1 cellular context compared by ENCODE assay signal in the genomic region with DNA sequence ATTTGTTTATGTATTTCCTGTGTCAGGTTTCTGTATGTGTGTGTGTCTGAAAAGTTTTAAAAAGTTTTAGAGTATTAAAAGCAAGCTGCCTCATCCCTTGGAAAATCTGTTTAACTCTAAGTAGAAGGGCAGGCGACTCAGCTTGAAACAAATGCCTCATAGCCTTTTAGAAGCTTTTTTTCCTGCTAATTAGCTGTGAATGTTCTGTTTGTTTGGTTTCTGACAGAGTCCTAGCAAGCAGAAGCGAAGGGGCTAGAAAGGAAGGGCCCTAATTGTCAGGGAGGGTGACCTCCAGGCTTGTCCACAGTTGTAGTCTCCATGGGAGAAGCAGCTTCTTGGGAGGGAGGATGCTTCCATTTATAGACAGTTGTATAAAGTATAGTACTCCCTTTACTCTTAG.
TF ChIP-seq lines count a peak whose summit lies in the region.

No MANE protein-coding gene starts in this region.

TF ChIP-seq in WTC11, 78 proteins besides CTCF, POLR2A, EP300 and RAD21 (continued from another document):
- TF ChIP-seq ELF4 (CRISPR knock-in tag; IDR thresholded peaks at IDR 0.05; ENCODE audit: low read depth), result no peak
- TF ChIP-seq, protein P1, sequence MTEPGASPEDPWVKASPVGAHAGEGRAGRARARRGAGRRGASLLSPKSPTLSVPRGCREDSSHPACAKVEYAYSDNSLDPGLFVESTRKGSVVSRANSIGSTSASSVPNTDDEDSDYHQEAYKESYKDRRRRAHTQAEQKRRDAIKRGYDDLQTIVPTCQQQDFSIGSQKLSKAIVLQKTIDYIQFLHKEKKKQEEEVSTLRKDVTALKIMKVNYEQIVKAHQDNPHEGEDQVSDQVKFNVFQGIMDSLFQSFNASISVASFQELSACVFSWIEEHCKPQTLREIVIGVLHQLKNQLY (CRISPR knock-in tag; IDR thresholded peaks at IDR 0.05), result no peak
- no peak for TF ChIP-seq CREM (CRISPR knock-in tag; IDR thresholded peaks at IDR 0.05)
- no peak for TF ChIP-seq MXD4 (CRISPR knock-in tag; IDR thresholded peaks at IDR 0.05; ENCODE audit: borderline replicate concordance)
- TF ChIP-seq RORB (CRISPR knock-in tag; IDR thresholded peaks at IDR 0.05), result no peak
- TF ChIP-seq ZNF396 (CRISPR knock-in tag; IDR thresholded peaks at IDR 0.05; ENCODE audit: borderline replicate concordance), result no peak
- no peak for TF ChIP-seq ZNF423 (CRISPR knock-in tag; IDR thresholded peaks at IDR 0.05)
- TF ChIP-seq, protein P2, sequence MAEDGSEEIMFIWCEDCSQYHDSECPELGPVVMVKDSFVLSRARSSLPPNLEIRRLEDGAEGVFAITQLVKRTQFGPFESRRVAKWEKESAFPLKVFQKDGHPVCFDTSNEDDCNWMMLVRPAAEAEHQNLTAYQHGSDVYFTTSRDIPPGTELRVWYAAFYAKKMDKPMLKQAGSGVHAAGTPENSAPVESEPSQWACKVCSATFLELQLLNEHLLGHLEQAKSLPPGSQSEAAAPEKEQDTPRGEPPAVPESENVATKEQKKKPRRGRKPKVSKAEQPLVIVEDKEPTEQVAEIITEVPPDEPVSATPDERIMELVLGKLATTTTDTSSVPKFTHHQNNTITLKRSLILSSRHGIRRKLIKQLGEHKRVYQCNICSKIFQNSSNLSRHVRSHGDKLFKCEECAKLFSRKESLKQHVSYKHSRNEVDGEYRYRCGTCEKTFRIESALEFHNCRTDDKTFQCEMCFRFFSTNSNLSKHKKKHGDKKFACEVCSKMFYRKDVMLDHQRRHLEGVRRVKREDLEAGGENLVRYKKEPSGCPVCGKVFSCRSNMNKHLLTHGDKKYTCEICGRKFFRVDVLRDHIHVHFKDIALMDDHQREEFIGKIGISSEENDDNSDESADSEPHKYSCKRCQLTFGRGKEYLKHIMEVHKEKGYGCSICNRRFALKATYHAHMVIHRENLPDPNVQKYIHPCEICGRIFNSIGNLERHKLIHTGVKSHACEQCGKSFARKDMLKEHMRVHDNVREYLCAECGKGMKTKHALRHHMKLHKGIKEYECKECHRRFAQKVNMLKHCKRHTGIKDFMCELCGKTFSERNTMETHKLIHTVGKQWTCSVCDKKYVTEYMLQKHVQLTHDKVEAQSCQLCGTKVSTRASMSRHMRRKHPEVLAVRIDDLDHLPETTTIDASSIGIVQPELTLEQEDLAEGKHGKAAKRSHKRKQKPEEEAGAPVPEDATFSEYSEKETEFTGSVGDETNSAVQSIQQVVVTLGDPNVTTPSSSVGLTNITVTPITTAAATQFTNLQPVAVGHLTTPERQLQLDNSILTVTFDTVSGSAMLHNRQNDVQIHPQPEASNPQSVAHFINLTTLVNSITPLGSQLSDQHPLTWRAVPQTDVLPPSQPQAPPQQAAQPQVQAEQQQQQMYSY (CRISPR knock-in tag; IDR thresholded peaks at IDR 0.05), result no peak
- TF ChIP-seq, protein P3, sequence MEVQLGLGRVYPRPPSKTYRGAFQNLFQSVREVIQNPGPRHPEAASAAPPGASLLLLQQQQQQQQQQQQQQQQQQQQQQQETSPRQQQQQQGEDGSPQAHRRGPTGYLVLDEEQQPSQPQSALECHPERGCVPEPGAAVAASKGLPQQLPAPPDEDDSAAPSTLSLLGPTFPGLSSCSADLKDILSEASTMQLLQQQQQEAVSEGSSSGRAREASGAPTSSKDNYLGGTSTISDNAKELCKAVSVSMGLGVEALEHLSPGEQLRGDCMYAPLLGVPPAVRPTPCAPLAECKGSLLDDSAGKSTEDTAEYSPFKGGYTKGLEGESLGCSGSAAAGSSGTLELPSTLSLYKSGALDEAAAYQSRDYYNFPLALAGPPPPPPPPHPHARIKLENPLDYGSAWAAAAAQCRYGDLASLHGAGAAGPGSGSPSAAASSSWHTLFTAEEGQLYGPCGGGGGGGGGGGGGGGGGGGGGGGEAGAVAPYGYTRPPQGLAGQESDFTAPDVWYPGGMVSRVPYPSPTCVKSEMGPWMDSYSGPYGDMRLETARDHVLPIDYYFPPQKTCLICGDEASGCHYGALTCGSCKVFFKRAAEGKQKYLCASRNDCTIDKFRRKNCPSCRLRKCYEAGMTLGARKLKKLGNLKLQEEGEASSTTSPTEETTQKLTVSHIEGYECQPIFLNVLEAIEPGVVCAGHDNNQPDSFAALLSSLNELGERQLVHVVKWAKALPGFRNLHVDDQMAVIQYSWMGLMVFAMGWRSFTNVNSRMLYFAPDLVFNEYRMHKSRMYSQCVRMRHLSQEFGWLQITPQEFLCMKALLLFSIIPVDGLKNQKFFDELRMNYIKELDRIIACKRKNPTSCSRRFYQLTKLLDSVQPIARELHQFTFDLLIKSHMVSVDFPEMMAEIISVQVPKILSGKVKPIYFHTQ (CRISPR knock-in tag; IDR thresholded peaks at IDR 0.05), result no peak
- TF ChIP-seq, protein P4, sequence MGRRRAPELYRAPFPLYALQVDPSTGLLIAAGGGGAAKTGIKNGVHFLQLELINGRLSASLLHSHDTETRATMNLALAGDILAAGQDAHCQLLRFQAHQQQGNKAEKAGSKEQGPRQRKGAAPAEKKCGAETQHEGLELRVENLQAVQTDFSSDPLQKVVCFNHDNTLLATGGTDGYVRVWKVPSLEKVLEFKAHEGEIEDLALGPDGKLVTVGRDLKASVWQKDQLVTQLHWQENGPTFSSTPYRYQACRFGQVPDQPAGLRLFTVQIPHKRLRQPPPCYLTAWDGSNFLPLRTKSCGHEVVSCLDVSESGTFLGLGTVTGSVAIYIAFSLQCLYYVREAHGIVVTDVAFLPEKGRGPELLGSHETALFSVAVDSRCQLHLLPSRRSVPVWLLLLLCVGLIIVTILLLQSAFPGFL (CRISPR knock-in tag; IDR thresholded peaks at IDR 0.05; ENCODE audit: borderline replicate concordance), result no peak
- no peak for TF ChIP-seq EMX1 (CRISPR knock-in tag; IDR thresholded peaks at IDR 0.05)
- TF ChIP-seq ZNF232 (CRISPR knock-in tag; IDR thresholded peaks at IDR 0.05), result no peak
- no peak for TF ChIP-seq HMGA2 (CRISPR knock-in tag; IDR thresholded peaks at IDR 0.05)
- no peak for TF ChIP-seq SOX15 (CRISPR knock-in tag; IDR thresholded peaks at IDR 0.05)
- TF ChIP-seq CBFB (CRISPR knock-in tag; IDR thresholded peaks at IDR 0.05; ENCODE audit: low read depth), result no peak
- no peak for TF ChIP-seq ESRRA (CRISPR knock-in tag; IDR thresholded peaks at IDR 0.05; ENCODE audit: borderline replicate concordance)
